In genomic region chr10:79072994-79073654, GRCh38 we compare ENCODE assay signal across 10 cellular contexts. TPM values are rescaled to one million over a fixed set of nuclear protein-coding genes. Genes with fewer than 3 reads are reported as not detected.
A peak's percentile ranks its signal among the peaks of the same experiment; 100 is the strongest.
DNase-seq lines count a peak whose midpoint lies in the region; ATAC-seq and TF ChIP-seq lines count a peak whose summit lies in the region.
"Had no signal": no experiment of that assay in that cellular context is flagged by ENCODE, and none has a peak within 500 bp of the region (broad histone marks: within the 10 kb centered on the region; RNA-seq: fewer than 3 reads in every experiment).

No MANE protein-coding gene starts in this region.

- no peaks in the 10 kb centered on the region for H3K9me3 Mint-ChIP-seq in activated T-cell treated with anti-CD3 and anti-CD28 coated beads, Interleukin-2, amount 50 U/mL, for 4 hours

- POLR2A ChIA-PET in HEK293 (lab: Yijun Ruan, JAX) = no interaction called here

- H3K27me3 Mint-ChIP-seq in activated T-cell treated with anti-CD3 and anti-CD28 coated beads, Interleukin-2, amount 50 U/mL, for 4 hours (ENCODE audit: low read depth) = no peaks in the 10 kb centered on the region

- H3K36me3 ChIP-seq in HEK293 (ENCODE audit: control insufficient read depth in 2 of 2, insufficient read depth in 1 of 2, low read length in 2 of 2) (no peaks in the 10 kb centered on the region), tibial artery (no peaks in the 10 kb centered on the region)
- H3K36me3 ChIP-seq: neutrophil had no signal

- peaks cover 40% of the 10 kb centered on the region for H3K4me1 Mint-ChIP-seq in activated T-cell treated with anti-CD3 and anti-CD28 coated beads, Interleukin-2, amount 50 U/mL, for 4 hours (ENCODE audit: low read depth)

- no peak for TF ChIP-seq CTCF in HEK293 (tag by site-specific recombination; IDR thresholded peaks at IDR 0.05)
- peak; percentile 12 for TF ChIP-seq CTCF in cardiac fibroblast (IDR thresholded peaks at IDR 0.05; ENCODE audit: low read depth, low read length)
- no peak for TF ChIP-seq CTCF in tibial artery (IDR thresholded peaks at IDR 0.05)

- no peak overlapping the region for H3K27ac ChIP-seq in HEK293 (ENCODE audit: extremely low read depth, low read depth, low read length)
- H3K27ac ChIP-seq in tibial artery = peak overlapping the region; percentile 97 to 100

- CTCF ChIA-PET in HEK293 (lab: Yijun Ruan, JAX) = interaction anchor here (0.6 to 4.2 kb wide), 2 partner anchors 122 to 1027 kb away, joined by 3 to 17 read pairs; no protein-coding TSS in a partner anchor

- no peaks in the 10 kb centered on the region for H3K36me3 Mint-ChIP-seq in activated T-cell treated with anti-CD3 and anti-CD28 coated beads, Interleukin-2, amount 50 U/mL, for 4 hours (ENCODE audit: insufficient read depth)

- no peak for ATAC-seq in activated T-cell treated with anti-CD3 and anti-CD28 coated beads, Interleukin-2, amount 50 U/mL, for 4 hours

- no peaks in the 10 kb centered on the region for H3K9me3 ChIP-seq in HEK293 (ENCODE audit: control insufficient read depth, insufficient read depth, low read depth, low read length)
- H3K9me3 ChIP-seq in tibial artery = no peaks in the 10 kb centered on the region
- H3K9me3 ChIP-seq: neutrophil had no signal

- H3K4me1 ChIP-seq in HEK293 (ENCODE audit: control insufficient read depth, insufficient read depth, low read length) (peaks cover 10% of the 10 kb centered on the region), tibial artery (peaks cover 9 to 69% (median 50%) of the 10 kb centered on the region in 4 donors)

- no peaks in the 10 kb centered on the region for H3K27me3 ChIP-seq in tibial artery

- no peak for DNase-seq in cardiac fibroblast (ENCODE audit: low read depth in 2 of 2)
- DNase-seq in lung microvascular endothelial cell (ENCODE audit: low read depth in 2 of 2) = peak; percentile 29 to 36
- DNase-seq in tibial artery = no peak
- DNase-seq in cerebellar cortex (ENCODE audit: low spot score) = no peak
- no peak for DNase-seq in activated T-cell treated with anti-CD3 and anti-CD28 coated beads, Interleukin-2, amount 50 U/mL, for 4 hours
- DNase-seq in glomerular visceral epithelial cell (ENCODE audit: extremely low spot score) = no peak
- DNase-seq: NCI-H2171 treated with DMSO at 0.1 percent for 48 hours, T-helper 1 cell had no signal

- intact Hi-C loops in tibial artery (cut with DNase I; ENCODE audit: low total_unique reads) = loop anchor here (5.0 kb wide), 1 partner anchor 84 kb away; no protein-coding TSS in a partner anchor

- H3K4me3 ChIP-seq in HEK293 (ENCODE audit: low read depth, low read length) (no peak overlapping the region), cardiac fibroblast (replicated peaks in 1 of 2; ENCODE audit: low read depth in 2 of 2, low read length in 2 of 2) (no peak overlapping the region), tibial artery (no peak overlapping the region)

- no peak overlapping the region for H3K4me3 Mint-ChIP-seq in activated T-cell treated with anti-CD3 and anti-CD28 coated beads, Interleukin-2, amount 50 U/mL, for 4 hours

TF ChIP-seq in HEK293, 187 proteins besides CTCF, POLR2A, EP300 and RAD21:
- TF ChIP-seq ZSCAN5A (tag by site-specific recombination; IDR thresholded peaks at IDR 0.05) = no peak
- no peak for TF ChIP-seq ZNF133 (tag by site-specific recombination; IDR thresholded peaks at IDR 0.05)
- no peak for TF ChIP-seq ZNF626 (tag by site-specific recombination; IDR thresholded peaks at IDR 0.05)
- no peak for TF ChIP-seq ZNF366 (tag by site-specific recombination; conservative IDR thresholded peaks at IDR 0.05)
- TF ChIP-seq ZNF585B (tag by site-specific recombination; IDR thresholded peaks at IDR 0.05) = peak; percentile 35
- no peak for TF ChIP-seq ZNF416 (tag by site-specific recombination; IDR thresholded peaks at IDR 0.05)
- no peak for TF ChIP-seq ZNF280D (tag by site-specific recombination; IDR thresholded peaks at IDR 0.05)
- no peak for TF ChIP-seq MYNN (tag by site-specific recombination; IDR thresholded peaks at IDR 0.05; ENCODE audit: borderline replicate concordance)
- TF ChIP-seq ZNF362 (tag by site-specific recombination; IDR thresholded peaks at IDR 0.05) = no peak

RNA-seq across cellular contexts. Expression of gene ZMIZ1, which starts 4.4 kb away (rescaled TPM):
- 9.4 and 14.7 TPM in 2 replicates for total RNA-seq in lung microvascular endothelial cell
- total RNA-seq in activated T-cell treated with anti-CD3 and anti-CD28 coated beads, Interleukin-2, amount 50 U/mL, for 4 hours = 10 to 100 TPM; 17.7 to 21.0 (median 18.0) TPM

Comparison
In these comparisons a context has a peak if more than half of its experiments do, and no peak if none do; other contexts are left out.
1. DNase-seq: peak in lung microvascular endothelial cell (2 of 2); none in cardiac fibroblast (0 of 2), tibial artery (0 of 2), cerebellar cortex (single experiment), activated T-cell treated with anti-CD3 and anti-CD28 coated beads, Interleukin-2, amount 50 U/mL, for 4 hours (single experiment) and glomerular visceral epithelial cell (single experiment).